ENCODE assay signal across 22 cellular contexts in the genomic region with DNA sequence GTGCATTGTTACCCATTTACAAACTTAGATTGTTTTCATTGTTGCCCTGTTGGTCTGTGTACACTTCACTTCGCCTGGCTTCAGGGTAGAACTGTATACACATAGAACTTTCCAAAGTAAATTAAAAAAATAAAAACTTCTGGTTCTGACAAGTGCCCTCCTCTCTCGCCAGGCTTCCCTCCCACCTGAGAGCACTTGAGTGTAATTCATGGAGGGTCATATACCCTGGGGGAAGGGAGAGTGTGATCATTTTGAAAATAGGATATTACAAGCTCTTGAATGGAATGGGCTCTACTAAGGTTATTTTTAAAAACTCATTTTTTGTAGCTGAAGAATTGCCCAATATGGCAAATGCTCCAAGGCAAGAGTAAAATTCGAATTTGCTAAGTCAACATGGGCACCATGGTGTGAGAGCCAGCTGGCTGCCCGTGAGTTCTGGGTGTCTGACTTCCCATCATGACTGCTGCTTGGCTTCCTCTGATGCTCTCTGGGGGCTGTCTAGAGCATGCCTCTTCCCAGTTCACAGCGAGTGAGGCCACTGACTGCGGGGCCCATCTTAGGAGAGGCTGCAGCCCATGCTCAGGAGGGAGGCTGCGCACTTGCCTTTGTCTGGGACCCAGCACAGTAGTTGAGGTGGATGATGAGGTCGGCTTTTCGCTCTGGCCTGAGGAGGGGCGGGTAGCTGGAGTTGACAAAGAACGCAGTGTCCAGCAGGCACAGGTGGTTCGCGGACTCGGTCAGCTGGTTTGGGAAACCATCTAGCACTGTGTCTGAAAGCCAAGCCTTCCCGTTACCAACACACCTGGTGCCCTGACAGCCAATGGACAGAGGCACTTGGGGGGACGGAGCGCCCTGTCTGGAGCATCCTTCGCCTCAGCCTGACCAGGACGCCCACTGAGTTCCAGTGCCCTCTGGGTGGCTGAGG. TPM values are rescaled to one million over a fixed set of nuclear protein-coding genes. Genes with fewer than 3 reads are reported as not detected.
DNase-seq lines count a peak whose midpoint lies in the region; ATAC-seq and TF ChIP-seq lines count a peak whose summit lies in the region.
"Had no signal": no experiment of that assay in that cellular context is flagged by ENCODE, and none has a peak within 500 bp of the region (broad histone marks: within the 10 kb centered on the region; RNA-seq: fewer than 3 reads in every experiment).

No MANE protein-coding gene starts in this region.

- H3K79me2 ChIP-seq in osteoblast (ENCODE audit: insufficient read depth, low read length): no peaks in the 10 kb centered on the region

- H3K27me3 ChIP-seq in left lung (no peaks in the 10 kb centered on the region), osteoblast (ENCODE audit: insufficient read depth, low read length) (peaks cover 13% of the 10 kb centered on the region), aorta (ENCODE audit: control insufficient read depth in 1 of 2, insufficient read depth in 2 of 2, low read length in 1 of 2) (no peaks in the 10 kb centered on the region)

- WGBS in aorta, 2 donors: 68% methylated on average over 19 of the region's 19 CpGs

- H4K20me1 ChIP-seq in osteoblast (ENCODE audit: insufficient read depth, low read length): no peaks in the 10 kb centered on the region

- H3K36me3 ChIP-seq in left lung (no peaks in the 10 kb centered on the region), osteoblast (ENCODE audit: insufficient read depth, low read length) (no peaks in the 10 kb centered on the region), aorta (ENCODE audit: control insufficient read depth in 1 of 2, insufficient read depth in 2 of 2, low read length in 1 of 2) (no peaks in the 10 kb centered on the region)

- H3K4me2 ChIP-seq in osteoblast (ENCODE audit: insufficient read depth, low read length): no peak overlapping the region

- H3K27ac ChIP-seq in left lung (no peak overlapping the region), osteoblast (ENCODE audit: low read depth, low read length) (no peak overlapping the region), aorta (ENCODE audit: low read depth in 1 of 2, low read length in 2 of 2) (peak overlapping the region in 1 of 2 donors; percentile 7)
- H3K27ac ChIP-seq: C4-2B had no signal

- H3K4me3 ChIP-seq in left lung (no peak overlapping the region), osteoblast (ENCODE audit: insufficient read depth, low read length) (no peak overlapping the region), aorta (ENCODE audit: low read length in 2 of 2) (no peak overlapping the region)

- no peaks in the 10 kb centered on the region for H3K9me3 ChIP-seq in left lung
- H3K9me3 ChIP-seq in osteoblast (ENCODE audit: low read depth, low read length): no peaks in the 10 kb centered on the region
- no peaks in the 10 kb centered on the region for H3K9me3 ChIP-seq in aorta (ENCODE audit: control insufficient read depth, low read length)

- TF ChIP-seq CTCF in left lung (IDR thresholded peaks at IDR 0.05): no peak
- no peak for TF ChIP-seq CTCF in osteoblast (IDR thresholded peaks at IDR 0.05; ENCODE audit: extremely low read depth, low read depth, low read length)

- ATAC-seq in left lung (peak; percentile 23), aorta (ENCODE audit: low FRiP score) (peak; percentile 49), GM18511 (IDR thresholded peaks at IDR 0.05; ENCODE audit: unreplicated experiment) (no peak)
- ATAC-seq: PC-3, SK-N-SH treated with all-trans-retinoic acid at 6 μM for 48 hours had no signal

- peaks cover 0 to 4% of the 10 kb centered on the region in 2 donors for H3K4me1 ChIP-seq in left lung
- H3K4me1 ChIP-seq in osteoblast (ENCODE audit: insufficient read depth, low read length): peaks cover 6% of the 10 kb centered on the region
- H3K4me1 ChIP-seq in aorta (ENCODE audit: control insufficient read depth in 1 of 2, insufficient read depth in 2 of 2, low read length in 2 of 2): peaks cover 0 to 2% of the 10 kb centered on the region in 2 donors

- no peak overlapping the region for H2AFZ ChIP-seq in osteoblast (ENCODE audit: low read length)

- DNase-seq in activated effector memory CD4-positive, alpha-beta T cell treated with anti-CD3 and anti-CD28 coated beads, Interleukin-2, amount 50 U/mL, for 16 hours: peak; percentile 54
- no peak for DNase-seq in activated effector memory CD4-positive, alpha-beta T cell treated with Interleukin-2 at 50 U/mL for 16 hours
- DNase-seq in left lung (peak in 1 of 2 donors; percentile 41), osteoblast (ENCODE audit: insufficient read length, low spot score, missing footprints) (peak; percentile 39), aorta (peak in 1 of 2 donors; percentile 61)
- DNase-seq in activated T-cell treated with anti-CD3 and anti-CD28 coated beads, Interleukin-2, amount 50 U/mL, for 1 hour: no peak
- DNase-seq: ACHN, DND-41, H7, Kasumi-1, MM.1S, NCI-H1092, NCI-H1436 treated with DMSO at 0.1 percent for 48 hours, NCI-H2029, NCI-H524, PC-3, RPMI8226, SIG-M5 had no signal

- intact Hi-C loops in left lung (cut with DNase I) (loop anchor here in 1 of 2 donors (5.0 kb wide), 1 partner anchor 72 kb away; no protein-coding TSS in a partner anchor), aorta (cut with DNase I) (loop anchor here in 1 of 2 donors (10.0 kb wide), 1 partner anchor 149 kb away; no protein-coding TSS in a partner anchor)

RNA-seq across cellular contexts. Expression of gene EHD4, which starts 13.1 kb away (rescaled TPM):
- total RNA-seq in left lung (10 to 100 TPM; 23.0 to 32.6 TPM), osteoblast (15.9 and 18.0 TPM in 2 replicates), aorta (10 to 100 TPM; 47.3 to 56.6 TPM)
- polyA plus RNA-seq in aorta: 10 to 100 TPM; 11.4 to 12.6 TPM

RNA-seq across cellular contexts. Expression of gene PLA2G4E, which starts 35.3 kb away (rescaled TPM):
- 1 to 10 TPM in 1 of 2 donors, under 1 TPM in 1; 0.12 to 1.2 TPM for total RNA-seq in left lung
- not detected in 2 replicates for total RNA-seq in osteoblast
- not detected for total RNA-seq in aorta
- polyA plus RNA-seq in aorta: not detected
- total RNA-seq: G401, H7, PC-3 had no signal

Comparison
In these comparisons a context has a peak if more than half of its experiments do, and no peak if none do; other contexts are left out.
1. DNase-seq: peak in activated effector memory CD4-positive, alpha-beta T cell treated with anti-CD3 and anti-CD28 coated beads, Interleukin-2, amount 50 U/mL, for 16 hours (single experiment) and osteoblast (single experiment); none in activated effector memory CD4-positive, alpha-beta T cell treated with Interleukin-2 at 50 U/mL for 16 hours (single experiment) and activated T-cell treated with anti-CD3 and anti-CD28 coated beads, Interleukin-2, amount 50 U/mL, for 1 hour (single experiment).